ENCODE assay signal across 1 cellular context in the genomic region with DNA sequence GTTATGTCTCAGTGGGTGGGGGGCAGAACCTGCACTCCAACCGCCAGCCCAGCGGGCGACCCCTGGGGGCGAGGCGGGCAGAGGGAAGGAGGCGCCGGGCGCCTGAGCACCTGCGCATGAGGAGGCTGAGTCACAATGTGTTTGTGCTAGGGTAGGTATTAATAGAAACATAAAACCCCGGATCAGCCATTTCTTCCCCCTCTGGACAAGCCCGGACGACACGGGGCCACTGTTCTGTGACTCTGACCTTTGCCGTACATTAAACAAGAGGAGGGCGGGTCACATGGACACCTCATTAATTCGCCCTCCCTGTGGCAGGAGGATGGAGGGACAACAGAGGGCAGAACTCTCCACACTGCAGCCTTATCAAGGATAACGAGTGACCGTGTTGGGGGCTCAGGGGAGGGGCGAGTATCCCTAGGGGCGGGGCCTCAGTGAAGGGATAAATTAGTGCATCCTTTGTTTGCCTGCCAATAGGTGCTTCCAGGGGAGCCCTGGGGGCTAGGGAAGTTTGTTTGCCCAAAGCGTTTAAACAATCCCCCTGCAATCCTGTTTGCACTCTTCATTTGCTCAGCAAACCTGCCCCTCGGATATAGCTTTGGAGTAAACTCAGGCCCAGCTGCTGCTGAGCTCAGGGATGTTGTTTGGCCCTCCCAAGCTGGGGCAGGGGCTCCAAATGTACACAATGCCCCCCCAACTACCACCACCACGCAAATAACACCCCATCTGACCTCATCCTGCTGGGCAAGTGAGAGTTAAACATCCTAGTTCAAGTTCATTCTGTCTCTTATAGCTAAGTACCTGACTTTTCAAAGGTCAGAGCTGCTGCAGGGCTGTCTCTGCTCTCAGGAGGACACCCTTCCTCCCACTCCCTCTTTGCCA.
A peak's percentile ranks its signal among the peaks of the same experiment; 100 is the strongest.
TF ChIP-seq lines count a peak whose summit lies in the region.

No MANE protein-coding gene starts in this region.

TF ChIP-seq in HepG2, 621 proteins besides CTCF, POLR2A, EP300 and RAD21 (continued from another document and continues in another):
- TF ChIP-seq, protein P1, sequence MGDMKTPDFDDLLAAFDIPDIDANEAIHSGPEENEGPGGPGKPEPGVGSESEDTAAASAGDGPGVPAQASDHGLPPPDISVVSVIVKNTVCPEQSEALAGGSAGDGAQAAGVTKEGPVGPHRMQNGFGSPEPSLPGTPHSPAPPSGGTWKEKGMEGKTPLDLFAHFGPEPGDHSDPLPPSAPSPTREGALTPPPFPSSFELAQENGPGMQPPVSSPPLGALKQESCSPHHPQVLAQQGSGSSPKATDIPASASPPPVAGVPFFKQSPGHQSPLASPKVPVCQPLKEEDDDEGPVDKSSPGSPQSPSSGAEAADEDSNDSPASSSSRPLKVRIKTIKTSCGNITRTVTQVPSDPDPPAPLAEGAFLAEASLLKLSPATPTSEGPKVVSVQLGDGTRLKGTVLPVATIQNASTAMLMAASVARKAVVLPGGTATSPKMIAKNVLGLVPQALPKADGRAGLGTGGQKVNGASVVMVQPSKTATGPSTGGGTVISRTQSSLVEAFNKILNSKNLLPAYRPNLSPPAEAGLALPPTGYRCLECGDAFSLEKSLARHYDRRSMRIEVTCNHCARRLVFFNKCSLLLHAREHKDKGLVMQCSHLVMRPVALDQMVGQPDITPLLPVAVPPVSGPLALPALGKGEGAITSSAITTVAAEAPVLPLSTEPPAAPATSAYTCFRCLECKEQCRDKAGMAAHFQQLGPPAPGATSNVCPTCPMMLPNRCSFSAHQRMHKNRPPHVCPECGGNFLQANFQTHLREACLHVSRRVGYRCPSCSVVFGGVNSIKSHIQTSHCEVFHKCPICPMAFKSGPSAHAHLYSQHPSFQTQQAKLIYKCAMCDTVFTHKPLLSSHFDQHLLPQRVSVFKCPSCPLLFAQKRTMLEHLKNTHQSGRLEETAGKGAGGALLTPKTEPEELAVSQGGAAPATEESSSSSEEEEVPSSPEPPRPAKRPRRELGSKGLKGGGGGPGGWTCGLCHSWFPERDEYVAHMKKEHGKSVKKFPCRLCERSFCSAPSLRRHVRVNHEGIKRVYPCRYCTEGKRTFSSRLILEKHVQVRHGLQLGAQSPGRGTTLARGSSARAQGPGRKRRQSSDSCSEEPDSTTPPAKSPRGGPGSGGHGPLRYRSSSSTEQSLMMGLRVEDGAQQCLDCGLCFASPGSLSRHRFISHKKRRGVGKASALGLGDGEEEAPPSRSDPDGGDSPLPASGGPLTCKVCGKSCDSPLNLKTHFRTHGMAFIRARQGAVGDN (CRISPR knock-in tag; IDR thresholded peaks at IDR 0.05): peak; percentile 53
- TF ChIP-seq ZNF570 (CRISPR knock-in tag; IDR thresholded peaks at IDR 0.05; ENCODE audit: borderline replicate concordance) (no peak), KDM2A (CRISPR knock-in tag; IDR thresholded peaks at IDR 0.05; ENCODE audit: borderline replicate concordance, low read depth) (no peak), CREM (IDR thresholded peaks at IDR 0.05) (peak; percentile 81), CREM (CRISPR knock-in tag; IDR thresholded peaks at IDR 0.05) (no peak), ZNF225 (CRISPR knock-in tag; IDR thresholded peaks at IDR 0.05) (no peak), SMARCE1 (IDR thresholded peaks at IDR 0.05; ENCODE audit: borderline replicate concordance) (no peak), KLF16 (CRISPR knock-in tag; IDR thresholded peaks at IDR 0.05) (peak in 1 of 2 experiments; percentile 70; a peak in 1 of 4 replicates), ZNF44 (CRISPR knock-in tag; IDR thresholded peaks at IDR 0.05) (peak; percentile 48; the same call in 1 of the 2 replicates), ZNF547 (CRISPR knock-in tag; IDR thresholded peaks at IDR 0.05) (peak; percentile 88; the same call in 1 of the 2 replicates), SMC3 (IDR thresholded peaks at IDR 0.05; ENCODE audit: low read length) (0 out of 2 replicates have a peak, but pooled peaks have one; percentile 2), ZNF251 (CRISPR knock-in tag; IDR thresholded peaks at IDR 0.05) (no peak), NR1H2 (CRISPR knock-in tag; IDR thresholded peaks at IDR 0.05; ENCODE audit: borderline replicate concordance, low read depth) (no peak), HNRNPH1 (optimal IDR thresholded peaks at IDR 0.05; ENCODE audit: low read depth, low read length) (no peak), REXO4 (CRISPR knock-in tag; IDR thresholded peaks at IDR 0.05; ENCODE audit: borderline replicate concordance) (no peak)
- TF ChIP-seq, protein P2, sequence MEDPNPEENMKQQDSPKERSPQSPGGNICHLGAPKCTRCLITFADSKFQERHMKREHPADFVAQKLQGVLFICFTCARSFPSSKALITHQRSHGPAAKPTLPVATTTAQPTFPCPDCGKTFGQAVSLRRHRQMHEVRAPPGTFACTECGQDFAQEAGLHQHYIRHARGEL (CRISPR knock-in tag; IDR thresholded peaks at IDR 0.05): 0 out of 2 replicates have a peak, but pooled peaks have one; percentile 46
- TF ChIP-seq, protein P3, sequence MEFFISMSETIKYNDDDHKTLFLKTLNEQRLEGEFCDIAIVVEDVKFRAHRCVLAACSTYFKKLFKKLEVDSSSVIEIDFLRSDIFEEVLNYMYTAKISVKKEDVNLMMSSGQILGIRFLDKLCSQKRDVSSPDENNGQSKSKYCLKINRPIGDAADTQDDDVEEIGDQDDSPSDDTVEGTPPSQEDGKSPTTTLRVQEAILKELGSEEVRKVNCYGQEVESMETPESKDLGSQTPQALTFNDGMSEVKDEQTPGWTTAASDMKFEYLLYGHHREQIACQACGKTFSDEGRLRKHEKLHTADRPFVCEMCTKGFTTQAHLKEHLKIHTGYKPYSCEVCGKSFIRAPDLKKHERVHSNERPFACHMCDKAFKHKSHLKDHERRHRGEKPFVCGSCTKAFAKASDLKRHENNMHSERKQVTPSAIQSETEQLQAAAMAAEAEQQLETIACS (CRISPR knock-in tag; IDR thresholded peaks at IDR 0.05): no peak
- TF ChIP-seq, protein P4, sequence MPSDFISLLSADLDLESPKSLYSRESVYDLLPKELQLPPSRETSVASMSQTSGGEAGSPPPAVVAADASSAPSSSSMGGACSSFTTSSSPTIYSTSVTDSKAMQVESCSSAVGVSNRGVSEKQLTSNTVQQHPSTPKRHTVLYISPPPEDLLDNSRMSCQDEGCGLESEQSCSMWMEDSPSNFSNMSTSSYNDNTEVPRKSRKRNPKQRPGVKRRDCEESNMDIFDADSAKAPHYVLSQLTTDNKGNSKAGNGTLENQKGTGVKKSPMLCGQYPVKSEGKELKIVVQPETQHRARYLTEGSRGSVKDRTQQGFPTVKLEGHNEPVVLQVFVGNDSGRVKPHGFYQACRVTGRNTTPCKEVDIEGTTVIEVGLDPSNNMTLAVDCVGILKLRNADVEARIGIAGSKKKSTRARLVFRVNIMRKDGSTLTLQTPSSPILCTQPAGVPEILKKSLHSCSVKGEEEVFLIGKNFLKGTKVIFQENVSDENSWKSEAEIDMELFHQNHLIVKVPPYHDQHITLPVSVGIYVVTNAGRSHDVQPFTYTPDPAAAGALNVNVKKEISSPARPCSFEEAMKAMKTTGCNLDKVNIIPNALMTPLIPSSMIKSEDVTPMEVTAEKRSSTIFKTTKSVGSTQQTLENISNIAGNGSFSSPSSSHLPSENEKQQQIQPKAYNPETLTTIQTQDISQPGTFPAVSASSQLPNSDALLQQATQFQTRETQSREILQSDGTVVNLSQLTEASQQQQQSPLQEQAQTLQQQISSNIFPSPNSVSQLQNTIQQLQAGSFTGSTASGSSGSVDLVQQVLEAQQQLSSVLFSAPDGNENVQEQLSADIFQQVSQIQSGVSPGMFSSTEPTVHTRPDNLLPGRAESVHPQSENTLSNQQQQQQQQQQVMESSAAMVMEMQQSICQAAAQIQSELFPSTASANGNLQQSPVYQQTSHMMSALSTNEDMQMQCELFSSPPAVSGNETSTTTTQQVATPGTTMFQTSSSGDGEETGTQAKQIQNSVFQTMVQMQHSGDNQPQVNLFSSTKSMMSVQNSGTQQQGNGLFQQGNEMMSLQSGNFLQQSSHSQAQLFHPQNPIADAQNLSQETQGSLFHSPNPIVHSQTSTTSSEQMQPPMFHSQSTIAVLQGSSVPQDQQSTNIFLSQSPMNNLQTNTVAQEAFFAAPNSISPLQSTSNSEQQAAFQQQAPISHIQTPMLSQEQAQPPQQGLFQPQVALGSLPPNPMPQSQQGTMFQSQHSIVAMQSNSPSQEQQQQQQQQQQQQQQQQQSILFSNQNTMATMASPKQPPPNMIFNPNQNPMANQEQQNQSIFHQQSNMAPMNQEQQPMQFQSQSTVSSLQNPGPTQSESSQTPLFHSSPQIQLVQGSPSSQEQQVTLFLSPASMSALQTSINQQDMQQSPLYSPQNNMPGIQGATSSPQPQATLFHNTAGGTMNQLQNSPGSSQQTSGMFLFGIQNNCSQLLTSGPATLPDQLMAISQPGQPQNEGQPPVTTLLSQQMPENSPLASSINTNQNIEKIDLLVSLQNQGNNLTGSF (CRISPR knock-in tag; IDR thresholded peaks at IDR 0.05): no peak
- TF ChIP-seq, protein P5, sequence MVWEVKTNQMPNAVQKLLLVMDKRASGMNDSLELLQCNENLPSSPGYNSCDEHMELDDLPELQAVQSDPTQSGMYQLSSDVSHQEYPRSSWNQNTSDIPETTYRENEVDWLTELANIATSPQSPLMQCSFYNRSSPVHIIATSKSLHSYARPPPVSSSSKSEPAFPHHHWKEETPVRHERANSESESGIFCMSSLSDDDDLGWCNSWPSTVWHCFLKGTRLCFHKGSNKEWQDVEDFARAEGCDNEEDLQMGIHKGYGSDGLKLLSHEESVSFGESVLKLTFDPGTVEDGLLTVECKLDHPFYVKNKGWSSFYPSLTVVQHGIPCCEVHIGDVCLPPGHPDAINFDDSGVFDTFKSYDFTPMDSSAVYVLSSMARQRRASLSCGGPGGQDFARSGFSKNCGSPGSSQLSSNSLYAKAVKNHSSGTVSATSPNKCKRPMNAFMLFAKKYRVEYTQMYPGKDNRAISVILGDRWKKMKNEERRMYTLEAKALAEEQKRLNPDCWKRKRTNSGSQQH (CRISPR knock-in tag; IDR thresholded peaks at IDR 0.05; ENCODE audit: low read depth): no peak
- TF ChIP-seq, protein P6, sequence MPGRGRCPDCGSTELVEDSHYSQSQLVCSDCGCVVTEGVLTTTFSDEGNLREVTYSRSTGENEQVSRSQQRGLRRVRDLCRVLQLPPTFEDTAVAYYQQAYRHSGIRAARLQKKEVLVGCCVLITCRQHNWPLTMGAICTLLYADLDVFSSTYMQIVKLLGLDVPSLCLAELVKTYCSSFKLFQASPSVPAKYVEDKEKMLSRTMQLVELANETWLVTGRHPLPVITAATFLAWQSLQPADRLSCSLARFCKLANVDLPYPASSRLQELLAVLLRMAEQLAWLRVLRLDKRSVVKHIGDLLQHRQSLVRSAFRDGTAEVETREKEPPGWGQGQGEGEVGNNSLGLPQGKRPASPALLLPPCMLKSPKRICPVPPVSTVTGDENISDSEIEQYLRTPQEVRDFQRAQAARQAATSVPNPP (CRISPR knock-in tag; IDR thresholded peaks at IDR 0.05): peak; percentile 75; the same call in 1 of the 2 replicates
- TF ChIP-seq, protein P7, sequence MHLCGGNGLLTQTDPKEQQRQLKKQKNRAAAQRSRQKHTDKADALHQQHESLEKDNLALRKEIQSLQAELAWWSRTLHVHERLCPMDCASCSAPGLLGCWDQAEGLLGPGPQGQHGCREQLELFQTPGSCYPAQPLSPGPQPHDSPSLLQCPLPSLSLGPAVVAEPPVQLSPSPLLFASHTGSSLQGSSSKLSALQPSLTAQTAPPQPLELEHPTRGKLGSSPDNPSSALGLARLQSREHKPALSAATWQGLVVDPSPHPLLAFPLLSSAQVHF (CRISPR knock-in tag; IDR thresholded peaks at IDR 0.05): no peak
- TF ChIP-seq, protein P8, sequence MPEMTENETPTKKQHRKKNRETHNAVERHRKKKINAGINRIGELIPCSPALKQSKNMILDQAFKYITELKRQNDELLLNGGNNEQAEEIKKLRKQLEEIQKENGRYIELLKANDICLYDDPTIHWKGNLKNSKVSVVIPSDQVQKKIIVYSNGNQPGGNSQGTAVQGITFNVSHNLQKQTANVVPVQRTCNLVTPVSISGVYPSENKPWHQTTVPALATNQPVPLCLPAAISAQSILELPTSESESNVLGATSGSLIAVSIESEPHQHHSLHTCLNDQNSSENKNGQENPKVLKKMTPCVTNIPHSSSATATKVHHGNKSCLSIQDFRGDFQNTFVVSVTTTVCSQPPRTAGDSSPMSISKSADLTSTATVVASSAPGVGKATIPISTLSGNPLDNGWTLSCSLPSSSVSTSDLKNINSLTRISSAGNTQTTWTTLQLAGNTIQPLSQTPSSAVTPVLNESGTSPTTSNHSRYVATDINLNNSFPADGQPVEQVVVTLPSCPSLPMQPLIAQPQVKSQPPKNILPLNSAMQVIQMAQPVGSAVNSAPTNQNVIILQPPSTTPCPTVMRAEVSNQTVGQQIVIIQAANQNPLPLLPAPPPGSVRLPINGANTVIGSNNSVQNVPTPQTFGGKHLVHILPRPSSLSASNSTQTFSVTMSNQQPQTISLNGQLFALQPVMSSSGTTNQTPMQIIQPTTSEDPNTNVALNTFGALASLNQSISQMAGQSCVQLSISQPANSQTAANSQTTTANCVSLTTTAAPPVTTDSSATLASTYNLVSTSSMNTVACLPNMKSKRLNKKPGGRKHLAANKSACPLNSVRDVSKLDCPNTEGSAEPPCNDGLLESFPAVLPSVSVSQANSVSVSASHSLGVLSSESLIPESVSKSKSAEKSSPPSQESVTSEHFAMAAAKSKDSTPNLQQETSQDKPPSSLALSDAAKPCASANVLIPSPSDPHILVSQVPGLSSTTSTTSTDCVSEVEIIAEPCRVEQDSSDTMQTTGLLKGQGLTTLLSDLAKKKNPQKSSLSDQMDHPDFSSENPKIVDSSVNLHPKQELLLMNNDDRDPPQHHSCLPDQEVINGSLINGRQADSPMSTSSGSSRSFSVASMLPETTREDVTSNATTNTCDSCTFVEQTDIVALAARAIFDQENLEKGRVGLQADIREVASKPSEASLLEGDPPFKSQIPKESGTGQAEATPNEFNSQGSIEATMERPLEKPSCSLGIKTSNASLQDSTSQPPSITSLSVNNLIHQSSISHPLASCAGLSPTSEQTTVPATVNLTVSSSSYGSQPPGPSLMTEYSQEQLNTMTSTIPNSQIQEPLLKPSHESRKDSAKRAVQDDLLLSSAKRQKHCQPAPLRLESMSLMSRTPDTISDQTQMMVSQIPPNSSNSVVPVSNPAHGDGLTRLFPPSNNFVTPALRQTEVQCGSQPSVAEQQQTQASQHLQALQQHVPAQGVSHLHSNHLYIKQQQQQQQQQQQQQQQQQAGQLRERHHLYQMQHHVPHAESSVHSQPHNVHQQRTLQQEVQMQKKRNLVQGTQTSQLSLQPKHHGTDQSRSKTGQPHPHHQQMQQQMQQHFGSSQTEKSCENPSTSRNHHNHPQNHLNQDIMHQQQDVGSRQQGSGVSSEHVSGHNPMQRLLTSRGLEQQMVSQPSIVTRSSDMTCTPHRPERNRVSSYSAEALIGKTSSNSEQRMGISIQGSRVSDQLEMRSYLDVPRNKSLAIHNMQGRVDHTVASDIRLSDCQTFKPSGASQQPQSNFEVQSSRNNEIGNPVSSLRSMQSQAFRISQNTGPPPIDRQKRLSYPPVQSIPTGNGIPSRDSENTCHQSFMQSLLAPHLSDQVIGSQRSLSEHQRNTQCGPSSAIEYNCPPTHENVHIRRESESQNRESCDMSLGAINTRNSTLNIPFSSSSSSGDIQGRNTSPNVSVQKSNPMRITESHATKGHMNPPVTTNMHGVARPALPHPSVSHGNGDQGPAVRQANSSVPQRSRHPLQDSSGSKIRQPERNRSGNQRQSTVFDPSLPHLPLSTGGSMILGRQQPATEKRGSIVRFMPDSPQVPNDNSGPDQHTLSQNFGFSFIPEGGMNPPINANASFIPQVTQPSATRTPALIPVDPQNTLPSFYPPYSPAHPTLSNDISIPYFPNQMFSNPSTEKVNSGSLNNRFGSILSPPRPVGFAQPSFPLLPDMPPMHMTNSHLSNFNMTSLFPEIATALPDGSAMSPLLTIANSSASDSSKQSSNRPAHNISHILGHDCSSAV (CRISPR knock-in tag; IDR thresholded peaks at IDR 0.05; ENCODE audit: borderline replicate concordance): no peak
